ENCODE assay signal across 9 cellular contexts in the genomic region with DNA sequence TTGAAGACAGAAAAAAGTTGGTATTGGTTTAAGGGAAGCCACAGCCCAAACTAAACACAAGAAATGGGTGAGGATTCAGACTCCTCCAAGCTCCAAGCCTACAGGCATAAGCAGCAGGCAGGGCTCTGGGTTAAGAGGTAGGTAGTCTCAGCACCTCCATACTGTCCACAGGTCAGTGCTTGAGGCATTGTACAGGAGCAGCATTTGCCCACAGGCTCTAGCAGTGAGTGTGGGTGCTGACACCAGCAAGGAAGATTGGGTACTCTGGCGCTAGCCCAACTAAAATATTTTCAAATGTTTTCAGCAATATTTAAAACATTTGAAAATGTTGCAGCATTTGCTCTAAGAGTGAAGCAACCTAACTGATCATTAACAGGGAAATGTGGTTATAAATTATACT. TPM values are rescaled to one million over a fixed set of nuclear protein-coding genes. Genes with fewer than 3 reads are reported as not detected.
DNase-seq lines count a peak whose midpoint lies in the region; ATAC-seq lines count a peak whose summit lies in the region.
"Had no signal": no experiment of that assay in that cellular context is flagged by ENCODE, and none has a peak within 500 bp of the region (broad histone marks: within the 10 kb centered on the region; RNA-seq: fewer than 3 reads in every experiment).

No MANE protein-coding gene starts in this region.

- peaks cover 10% of the 10 kb centered on the region for H3K27me3 Mint-ChIP-seq in T-helper 2 cell treated with Interferon-gamma antibody and Interleukin-4, amounts not matched to agents 5 μg/mL and 100 μg/mL, for 36 hours (ENCODE audit: low read depth)
- no peaks in the 10 kb centered on the region for H3K27me3 Mint-ChIP-seq in activated T-cell treated with anti-CD3 and anti-CD28 coated beads, Interleukin-2, amount 50 U/mL, for 72 hours (ENCODE audit: low read depth)
- H3K27me3 Mint-ChIP-seq in immature natural killer cell (ENCODE audit: low read depth in 3 of 3): no peaks in the 10 kb centered on the region
- no peaks in the 10 kb centered on the region for H3K27me3 Mint-ChIP-seq in stimulated activated naive CD8-positive, alpha-beta T cell treated with anti-CD3 and anti-CD28 coated beads, Interleukin-15, amount 100 ng/mL, for 72 hours

- H3K27ac Mint-ChIP-seq in T-helper 2 cell treated with Interferon-gamma antibody and Interleukin-4, amounts not matched to agents 5 μg/mL and 100 μg/mL, for 36 hours: peak overlapping the region; percentile 67
- no peak overlapping the region for H3K27ac Mint-ChIP-seq in activated T-cell treated with anti-CD3 and anti-CD28 coated beads, Interleukin-2, amount 50 U/mL, for 72 hours
- peak overlapping the region; percentile 90 to 99 (median 92) for H3K27ac Mint-ChIP-seq in immature natural killer cell
- peak overlapping the region; percentile 47 to 68 for H3K27ac Mint-ChIP-seq in stimulated activated naive CD8-positive, alpha-beta T cell treated with anti-CD3 and anti-CD28 coated beads, Interleukin-15, amount 100 ng/mL, for 72 hours

- peak in 1 of 2 donors; percentile 11 for ATAC-seq in activated T-cell treated with anti-CD3 and anti-CD28 coated beads, Interleukin-2, amount 50 U/mL, for 72 hours (replicated peaks in 1 of 2)
- no peak for ATAC-seq in stimulated activated naive CD8-positive, alpha-beta T cell treated with anti-CD3 and anti-CD28 coated beads, Interleukin-15, amount 100 ng/mL, for 72 hours

- H3K4me1 Mint-ChIP-seq in T-helper 2 cell treated with Interferon-gamma antibody and Interleukin-4, amounts not matched to agents 5 μg/mL and 100 μg/mL, for 36 hours (ENCODE audit: low read depth): peaks cover 15% of the 10 kb centered on the region
- H3K4me1 Mint-ChIP-seq in activated T-cell treated with anti-CD3 and anti-CD28 coated beads, Interleukin-2, amount 50 U/mL, for 72 hours (ENCODE audit: low read depth): peaks cover 18% of the 10 kb centered on the region
- H3K4me1 Mint-ChIP-seq in immature natural killer cell: peaks cover 53 to 63% of the 10 kb centered on the region in 2 donors
- H3K4me1 Mint-ChIP-seq in stimulated activated naive CD8-positive, alpha-beta T cell treated with anti-CD3 and anti-CD28 coated beads, Interleukin-15, amount 100 ng/mL, for 72 hours: peaks cover 24% of the 10 kb centered on the region

- DNase-seq in T-helper 2 cell treated with Interferon-gamma antibody and Interleukin-4, amounts not matched to agents 5 μg/mL and 100 μg/mL, for 36 hours (ENCODE audit: low spot score): no peak
- DNase-seq in T-helper 2 cell (no peak), immature natural killer cell (peak; percentile 7 to 17 (median 8)), DMS 273 (lab: John Stamatoyannopoulos, UW; ENCODE audit: unreplicated experiment) (no peak), foreskin melanocyte (no peak)
- peak; percentile 1 to 19 for DNase-seq in activated T-cell treated with anti-CD3 and anti-CD28 coated beads, Interleukin-2, amount 50 U/mL, for 72 hours
- DNase-seq in stimulated activated naive CD8-positive, alpha-beta T cell treated with anti-CD3 and anti-CD28 coated beads, Interleukin-15, amount 100 ng/mL, for 72 hours: no peak
- DNase-seq in activated CD8-positive, alpha-beta memory T cell treated with anti-CD3 and anti-CD28 coated beads, Interleukin-2, amount 50 U/mL, for 48 hours: no peak
- DNase-seq: WERI-Rb-1 had no signal

- no peaks in the 10 kb centered on the region for H3K36me3 Mint-ChIP-seq in T-helper 2 cell treated with Interferon-gamma antibody and Interleukin-4, amounts not matched to agents 5 μg/mL and 100 μg/mL, for 36 hours (ENCODE audit: low read depth)
- H3K36me3 Mint-ChIP-seq in activated T-cell treated with anti-CD3 and anti-CD28 coated beads, Interleukin-2, amount 50 U/mL, for 72 hours (ENCODE audit: insufficient read depth in 2 of 2): no peaks in the 10 kb centered on the region
- peaks cover 0 to 4% (median 0%) of the 10 kb centered on the region in 3 donors for H3K36me3 Mint-ChIP-seq in immature natural killer cell

- peak overlapping the region; percentile 42 for H3K4me3 Mint-ChIP-seq in T-helper 2 cell treated with Interferon-gamma antibody and Interleukin-4, amounts not matched to agents 5 μg/mL and 100 μg/mL, for 36 hours
- H3K4me3 Mint-ChIP-seq in activated T-cell treated with anti-CD3 and anti-CD28 coated beads, Interleukin-2, amount 50 U/mL, for 72 hours: peak overlapping the region in 1 of 2 donors; percentile 68
- peak overlapping the region; percentile 39 to 80 (median 75) for H3K4me3 Mint-ChIP-seq in immature natural killer cell
- peak overlapping the region in 1 of 2 donors; percentile 18 for H3K4me3 Mint-ChIP-seq in stimulated activated naive CD8-positive, alpha-beta T cell treated with anti-CD3 and anti-CD28 coated beads, Interleukin-15, amount 100 ng/mL, for 72 hours

- no peaks in the 10 kb centered on the region for H3K9me3 Mint-ChIP-seq in T-helper 2 cell treated with Interferon-gamma antibody and Interleukin-4, amounts not matched to agents 5 μg/mL and 100 μg/mL, for 36 hours
- no peaks in the 10 kb centered on the region for H3K9me3 Mint-ChIP-seq in activated T-cell treated with anti-CD3 and anti-CD28 coated beads, Interleukin-2, amount 50 U/mL, for 72 hours
- no peaks in the 10 kb centered on the region for H3K9me3 Mint-ChIP-seq in immature natural killer cell
- H3K9me3 Mint-ChIP-seq in stimulated activated naive CD8-positive, alpha-beta T cell treated with anti-CD3 and anti-CD28 coated beads, Interleukin-15, amount 100 ng/mL, for 72 hours: no peaks in the 10 kb centered on the region

RNA-seq across cellular contexts. Expression of a gene that starts 33.1 kb away (rescaled TPM):
- 10 to 100 TPM; 12.1 to 18.8 TPM for total RNA-seq in activated T-cell treated with anti-CD3 and anti-CD28 coated beads, Interleukin-2, amount 50 U/mL, for 72 hours
- polyA plus RNA-seq in immature natural killer cell: not detected

Comparison
In these comparisons a context has a peak if more than half of its experiments do, and no peak if none do; other contexts are left out.
1. DNase-seq: peak in activated T-cell treated with anti-CD3 and anti-CD28 coated beads, Interleukin-2, amount 50 U/mL, for 72 hours (2 of 2) and immature natural killer cell (3 of 3); none in T-helper 2 cell treated with Interferon-gamma antibody and Interleukin-4, amounts not matched to agents 5 μg/mL and 100 μg/mL, for 36 hours (single experiment), T-helper 2 cell (0 of 5), stimulated activated naive CD8-positive, alpha-beta T cell treated with anti-CD3 and anti-CD28 coated beads, Interleukin-15, amount 100 ng/mL, for 72 hours (0 of 2), DMS 273 (single experiment), activated CD8-positive, alpha-beta memory T cell treated with anti-CD3 and anti-CD28 coated beads, Interleukin-2, amount 50 U/mL, for 48 hours (single experiment) and foreskin melanocyte (single experiment).